ENCODE assay signal across 1 cellular context in genomic region chr3:111547645-111548044, GRCh38.
TF ChIP-seq lines count a peak whose summit lies in the region.

No MANE protein-coding gene starts in this region.

TF ChIP-seq in HepG2, 621 proteins besides CTCF, POLR2A, EP300 and RAD21 (continued from another document):
- TF ChIP-seq ZNF710 (CRISPR knock-in tag; IDR thresholded peaks at IDR 0.05; ENCODE audit: borderline replicate concordance) (no peak), EEA1 (CRISPR knock-in tag; IDR thresholded peaks at IDR 0.05; ENCODE audit: borderline replicate concordance) (no peak), HNRNPL (IDR thresholded peaks at IDR 0.05; ENCODE audit: low read depth, low read length) (no peak), YEATS2 (CRISPR knock-in tag; IDR thresholded peaks at IDR 0.05; ENCODE audit: borderline replicate concordance) (no peak), ZNF878 (CRISPR knock-in tag; IDR thresholded peaks at IDR 0.05) (no peak), ZNF484 (CRISPR knock-in tag; IDR thresholded peaks at IDR 0.05; ENCODE audit: borderline replicate concordance, low read depth) (no peak), ZHX2 (IDR thresholded peaks at IDR 0.05; ENCODE audit: low read depth) (no peak), ZHX2 (CRISPR knock-in tag; IDR thresholded peaks at IDR 0.05; ENCODE audit: borderline replicate concordance) (no peak), IRF2 (CRISPR knock-in tag; IDR thresholded peaks at IDR 0.05) (no peak)
